In genomic region chr9:35687972-35688557, GRCh38 we compare ENCODE assay signal across 11 cellular contexts. TPM values are rescaled to one million over a fixed set of nuclear protein-coding genes. Genes with fewer than 3 reads are reported as not detected.
DNase-seq lines count a peak whose midpoint lies in the region; ATAC-seq, FAIRE-seq and TF ChIP-seq lines count a peak whose summit lies in the region.
"Had no signal": no experiment of that assay in that cellular context is flagged by ENCODE, and none has a peak within 500 bp of the region (broad histone marks: within the 10 kb centered on the region; RNA-seq: fewer than 3 reads in every experiment).

No MANE protein-coding gene starts in this region.

- H3K27ac ChIP-seq in adrenal gland, result peak overlapping the region in 4 of 5 donors; percentile 79 to 93 (median 91)
- H3K27ac ChIP-seq in right atrium auricular region, result peak overlapping the region; percentile 97 to 99
- peak overlapping the region; percentile 97 to 99 (median 98) for H3K27ac ChIP-seq in gastrocnemius medialis
- H3K27ac ChIP-seq in foreskin keratinocyte, result no peak overlapping the region
- H3K27ac ChIP-seq: neutrophil had no signal

- in situ Hi-C loops in gastrocnemius medialis (cut with MboI; ENCODE audit: low sequenced_read_pairs in 4 of 4), result no loop called here

- CTCF ChIA-PET in Calu3 (lab: Charles Lee), result interaction anchor here (0.6 to 2.9 kb wide), 6 partner anchors 13 to 1548 kb away, joined by 3 to 7 read pairs (median 3); partner anchors contain the start of genes ARHGEF39 and CA9

- no peaks in the 10 kb centered on the region for H3K9me3 Mint-ChIP-seq in Calu3 (ENCODE audit: low read depth, unreplicated experiment)

- no peak for FAIRE-seq in HTR-8/SVneo (lab: Jason Lieb, UNC)
- FAIRE-seq: TTC549 had no signal

- H3K4me1 Mint-ChIP-seq in Calu3 (ENCODE audit: low read depth, unreplicated experiment), result peaks cover 8% of the 10 kb centered on the region

- H3K36me3 ChIP-seq in adrenal gland (replicated peaks in 1 of 2) (peaks cover 0 to 26% of the 10 kb centered on the region in 2 donors), right atrium auricular region (peaks cover 43% of the 10 kb centered on the region), gastrocnemius medialis (peaks cover 0 to 28% of the 10 kb centered on the region in 2 donors)
- H3K36me3 ChIP-seq: neutrophil had no signal

- TF ChIP-seq POLR2A in adrenal gland (IDR thresholded peaks at IDR 0.05) (no peak), gastrocnemius medialis (IDR thresholded peaks at IDR 0.05) (peak; percentile 48 to 81)

- H3K9me3 ChIP-seq in adrenal gland (replicated peaks in 1 of 3) (no peaks in the 10 kb centered on the region), right atrium auricular region (no peaks in the 10 kb centered on the region), gastrocnemius medialis (no peaks in the 10 kb centered on the region)
- H3K9me3 ChIP-seq: neutrophil had no signal

- 53 to 69% (median 62%) methylated on average over 2 of the region's 2 CpGs for WGBS in adrenal gland, 4 donors

- no peak overlapping the region for H3K27ac Mint-ChIP-seq in Calu3 (ENCODE audit: unreplicated experiment)

- DNase-seq in Calu3, result no peak
- DNase-seq in adrenal gland, result peak in 1 of 7 donors; percentile 68
- no peak for DNase-seq in right atrium auricular region (ENCODE audit: low spot score)
- DNase-seq in gastrocnemius medialis, result peak; percentile 51 to 84
- DNase-seq in NCI-H1105 treated with DMSO at 0.1 percent for 48 hours (lab: John Stamatoyannopoulos, UW), result no peak
- DNase-seq in HTR-8/SVneo (ENCODE audit: insufficient read length, low spot score), result no peak
- no peak for DNase-seq in foreskin keratinocyte
- DNase-seq: NCI-H510A treated with DMSO at 0.1 percent for 48 hours had no signal

- H3K4me1 ChIP-seq in adrenal gland (replicated peaks in 1 of 2), result peaks cover 24 to 38% of the 10 kb centered on the region in 2 donors
- H3K4me1 ChIP-seq in right atrium auricular region, result peaks cover 0 to 56% of the 10 kb centered on the region in 2 donors
- H3K4me1 ChIP-seq in gastrocnemius medialis, result peaks cover 40 to 51% of the 10 kb centered on the region in 2 donors
- H3K4me1 ChIP-seq in foreskin keratinocyte, result peaks cover 11% of the 10 kb centered on the region

- peaks cover 53% of the 10 kb centered on the region for H3K36me3 Mint-ChIP-seq in Calu3 (ENCODE audit: insufficient read depth, unreplicated experiment)

- no TSS peak for BruUV-seq in Calu3 (replicated peaks; lab: Mats Ljungman, UMichigan)

- ATAC-seq in gastrocnemius medialis, result peak; percentile 31 to 34
- ATAC-seq in GM19452 (IDR thresholded peaks at IDR 0.05; ENCODE audit: unreplicated experiment), result no peak
- ATAC-seq in foreskin keratinocyte, result no peak

- H3K27me3 Mint-ChIP-seq in Calu3 (ENCODE audit: unreplicated experiment), result no peaks in the 10 kb centered on the region

- TF ChIP-seq CTCF in Calu3 (IDR thresholded peaks at IDR 0.05; ENCODE audit: unreplicated experiment) (no peak), adrenal gland (IDR thresholded peaks at IDR 0.05) (no peak), right atrium auricular region (IDR thresholded peaks at IDR 0.05) (no peak), gastrocnemius medialis (IDR thresholded peaks at IDR 0.05 in 4 of 5, conservative IDR thresholded peaks at IDR 0.05 in 1 of 5) (no peak), foreskin keratinocyte (conservative IDR thresholded peaks at IDR 0.05) (no peak)

- peak overlapping the region in 1 of 4 donors; percentile 70 for H3K4me3 ChIP-seq in adrenal gland
- H3K4me3 ChIP-seq in right atrium auricular region, result peak overlapping the region; percentile 70 to 74
- peak overlapping the region; percentile 77 to 96 (median 87) for H3K4me3 ChIP-seq in gastrocnemius medialis

- H3K27me3 ChIP-seq in adrenal gland (no peaks in the 10 kb centered on the region), right atrium auricular region (no peaks in the 10 kb centered on the region), gastrocnemius medialis (no peaks in the 10 kb centered on the region), foreskin keratinocyte (no peaks in the 10 kb centered on the region)

- H3K4me3 Mint-ChIP-seq in Calu3 (ENCODE audit: low read depth, unreplicated experiment), result peak overlapping the region; percentile 87

- intact Hi-C loops in Calu3 (cut with micrococcal nuclease; ENCODE audit: unreplicated experiment) (no loop called here), adrenal gland (cut with DNase I) (no loop called here), gastrocnemius medialis (cut with DNase I; ENCODE audit: low total_unique reads) (loop anchor here (2.0 to 5.0 kb wide), 2 partner anchors 615 to 696 kb away; partner anchors contain the start of gene VCP)

RNA-seq across cellular contexts. Expression of gene TPM2, which starts 1.7 kb away (rescaled TPM):
- total RNA-seq in Calu3 (2022), result 138 and 145 TPM in 2 replicates
- 100 to 1,000 TPM; 188 to 654 (median 359) TPM for total RNA-seq in adrenal gland
- 1,000 to 10,000 TPM in 2 of 3 donors, 100 to 1,000 TPM in 1; 462 to 1,472 (median 1,350) TPM for polyA plus RNA-seq in adrenal gland
- 100 to 1,000 TPM; 599 to 915 TPM for total RNA-seq in right atrium auricular region
- total RNA-seq in gastrocnemius medialis, result 1,000 to 10,000 TPM; 6,121 to 7,913 (median 7,020) TPM
- 228 and 265 TPM in 2 replicates for total RNA-seq in foreskin keratinocyte
- 318 and 334 TPM in 2 replicates for polyA plus RNA-seq in foreskin keratinocyte

RNA-seq across cellular contexts. Expression of gene CA9, which starts 14.3 kb away (rescaled TPM):
- total RNA-seq in Calu3 (2022) (0.64 and 0.76 TPM in 2 replicates), adrenal gland (10 to 100 TPM in 1 of 8 donors, 1 to 10 TPM in 4, under 1 TPM in 3; 0.28 to 13.7 (median 1.6) TPM), right atrium auricular region (1 to 10 TPM; 5.5 to 5.9 TPM), gastrocnemius medialis (not detected), foreskin keratinocyte (0.21 and 0.27 TPM in 2 replicates)
- polyA plus RNA-seq in adrenal gland (1 to 10 TPM in 2 of 3 donors, under 1 TPM in 1; 0.31 to 1.4 (median 1.3) TPM), foreskin keratinocyte (0.15 and 0.19 TPM in 2 replicates)

RNA-seq across cellular contexts. Expression of gene ARHGEF39, which starts 23.1 kb away (rescaled TPM):
- total RNA-seq in Calu3 (2022), result 14.2 and 15.4 TPM in 2 replicates
- total RNA-seq in adrenal gland, result 10 to 100 TPM in 1 of 8 donors, 1 to 10 TPM in 2, under 1 TPM in 5; 0.42 to 18.4 (median 0.95) TPM
- 1 to 10 TPM; 1.2 to 4.0 (median 1.5) TPM for polyA plus RNA-seq in adrenal gland
- total RNA-seq in right atrium auricular region, result under 1 TPM in 1 of 2 donors, not detected in 1; 0.44 TPM
- under 1 TPM in 2 of 4 donors, not detected in 2; 0.07 to 0.10 TPM for total RNA-seq in gastrocnemius medialis
- total RNA-seq in foreskin keratinocyte, result 4.0 and 4.8 TPM in 2 replicates
- 4.9 and 5.7 TPM in 2 replicates for polyA plus RNA-seq in foreskin keratinocyte

RNA-seq across cellular contexts. Expression of gene CCDC107, which starts 30.0 kb away (rescaled TPM):
- total RNA-seq in Calu3 (2022), result 7.9 and 8.0 TPM in 2 replicates
- 10 to 100 TPM; 27.9 to 55.0 (median 39.8) TPM for total RNA-seq in adrenal gland
- polyA plus RNA-seq in adrenal gland, result 100 to 1,000 TPM in 2 of 3 donors, 10 to 100 TPM in 1; 53.6 to 198 (median 169) TPM
- 10 to 100 TPM; 38.5 to 64.3 TPM for total RNA-seq in right atrium auricular region
- 10 to 100 TPM; 21.9 to 45.3 (median 31.5) TPM for total RNA-seq in gastrocnemius medialis
- total RNA-seq in foreskin keratinocyte, result 12.0 and 13.5 TPM in 2 replicates
- 26.3 and 27.2 TPM in 2 replicates for polyA plus RNA-seq in foreskin keratinocyte

RNA-seq across cellular contexts. Expression of gene RMRP, which starts 30.2 kb away (rescaled TPM):
- total RNA-seq in Calu3 (2022) (8,471 and 11,520 TPM in 2 replicates), adrenal gland (over 10,000 TPM in 4 of 8 donors, 1,000 to 10,000 TPM in 3, 100 to 1,000 TPM in 1; 885 to 23,366 (median 13,049) TPM), right atrium auricular region (100 to 1,000 TPM in 1 of 2 donors, not detected in 1; 431 TPM), gastrocnemius medialis (100 to 1,000 TPM; 115 to 715 (median 367) TPM), foreskin keratinocyte (3,234 and 3,953 TPM in 2 replicates)
- polyA plus RNA-seq in adrenal gland (1,000 to 10,000 TPM in 2 of 3 donors, not detected in 1; 1,807 to 2,186 TPM), foreskin keratinocyte (2.0 TPM in 1 of 2 replicates, not detected in the other)

Comparison
In these comparisons a context has a peak if more than half of its experiments do, and no peak if none do; other contexts are left out.
1. DNase-seq: peak in gastrocnemius medialis (2 of 2); none in Calu3 (single experiment), right atrium auricular region (single experiment), NCI-H1105 treated with DMSO at 0.1 percent for 48 hours (single experiment), HTR-8/SVneo (single experiment) and foreskin keratinocyte (0 of 2).
2. POLR2A ChIP-seq: peak in gastrocnemius medialis (2 of 2); none in adrenal gland (0 of 2).
3. ATAC-seq: peak in gastrocnemius medialis (2 of 2); none in GM19452 (single experiment) and foreskin keratinocyte (single experiment).
4. RNA of gene TPM2, which starts 1.7 kb away (total RNA-seq): 6,121 to 7,913 TPM in gastrocnemius medialis; 599 to 915 TPM in right atrium auricular region, 188 to 654 TPM in adrenal gland, 228 to 265 TPM in foreskin keratinocyte and 138 to 145 TPM in Calu3; every median in the first group is over 4 times any median in the second.